In the genomic region with DNA sequence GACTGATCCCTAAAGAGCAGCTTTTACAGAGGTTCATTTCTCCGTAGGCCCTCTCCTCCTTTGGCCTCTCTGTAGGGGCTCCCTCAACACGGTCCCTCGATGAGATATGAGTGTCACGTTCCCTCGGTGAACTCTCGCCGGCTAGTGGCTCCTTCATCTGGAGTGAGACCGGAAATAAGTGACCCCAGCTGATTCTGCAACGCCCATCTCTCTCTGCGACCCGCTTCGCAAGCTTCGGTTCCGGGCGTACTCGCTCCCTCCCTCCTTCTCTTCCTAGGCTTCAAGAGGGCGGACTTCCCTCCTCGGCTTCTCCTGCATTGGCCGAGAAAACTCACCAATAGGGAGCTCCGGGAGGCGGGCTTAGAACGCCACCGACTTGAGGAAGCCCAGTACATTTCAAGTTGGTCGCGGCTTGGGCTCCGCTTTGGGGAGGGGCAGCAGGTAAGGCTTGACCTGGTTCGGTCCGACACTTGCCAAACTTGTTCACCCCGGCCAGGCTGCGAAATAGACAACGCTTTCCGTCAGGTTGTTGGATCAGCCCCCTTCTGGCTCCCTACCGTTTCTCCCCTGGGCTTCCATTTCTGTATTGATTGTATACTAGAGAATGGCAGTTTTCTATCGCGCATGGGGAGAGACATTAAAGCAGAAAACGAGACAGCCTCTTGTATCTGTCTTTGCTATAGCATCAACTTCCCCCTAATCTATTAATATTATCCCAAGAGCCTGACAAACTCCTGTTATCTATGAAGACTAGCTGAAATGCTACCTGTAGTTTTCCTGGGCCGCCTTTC, we compare ENCODE assay signal across 8 cellular contexts. TPM values are rescaled to one million over a fixed set of nuclear protein-coding genes. Genes with fewer than 3 reads are reported as not detected.
DNase-seq lines count a peak whose midpoint lies in the region; ATAC-seq and TF ChIP-seq lines count a peak whose summit lies in the region.

Gene ANKRD34A (minus strand): TSS at position 248 of the 791 bp plus-strand sequence. CDS start 2,816 bp downstream, outside the sequence.
A gene with protein sequence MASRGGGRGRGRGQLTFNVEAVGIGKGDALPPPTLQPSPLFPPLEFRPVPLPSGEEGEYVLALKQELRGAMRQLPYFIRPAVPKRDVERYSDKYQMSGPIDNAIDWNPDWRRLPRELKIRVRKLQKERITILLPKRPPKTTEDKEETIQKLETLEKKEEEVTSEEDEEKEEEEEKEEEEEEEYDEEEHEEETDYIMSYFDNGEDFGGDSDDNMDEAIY (plus strand): TSS at position 363 of the 791 bp plus-strand sequence. CDS start 10,176 bp downstream, outside the sequence.

- peak within 1 kb of the TSS; percentile 86 for H3K4me3 Mint-ChIP-seq in activated CD8-positive, alpha-beta memory T cell treated with anti-CD3 and anti-CD28 coated beads, Interleukin-2, amount 10 ng/mL, durations not matched to agents 7 days and 5 days
- H3K4me3 Mint-ChIP-seq in endothelial cell (ENCODE audit: unreplicated experiment) (peak within 1 kb of the TSS; percentile 93), mesothelial cell of epicardium (peak within 1 kb of the TSS; percentile 84)

- no peaks in the 10 kb centered on the region for H3K27me3 Mint-ChIP-seq in activated CD8-positive, alpha-beta memory T cell treated with anti-CD3 and anti-CD28 coated beads, Interleukin-2, amount 10 ng/mL, durations not matched to agents 7 days and 5 days
- H3K27me3 Mint-ChIP-seq in endothelial cell (ENCODE audit: unreplicated experiment) (peaks cover 22% of the 10 kb centered on the region), mesothelial cell of epicardium (ENCODE audit: low read depth) (peaks cover 33% of the 10 kb centered on the region)

- no peak for TF ChIP-seq CTCF in endothelial cell (IDR thresholded peaks at IDR 0.05; ENCODE audit: unreplicated experiment)
- TF ChIP-seq CTCF in mesothelial cell of epicardium (IDR thresholded peaks at IDR 0.05; ENCODE audit: unreplicated experiment) = no peak

- H3K4me1 Mint-ChIP-seq in activated CD8-positive, alpha-beta memory T cell treated with anti-CD3 and anti-CD28 coated beads, Interleukin-2, amount 10 ng/mL, durations not matched to agents 7 days and 5 days = peaks cover 49% of the 10 kb centered on the region
- H3K4me1 Mint-ChIP-seq in endothelial cell (ENCODE audit: unreplicated experiment) (peaks cover 28% of the 10 kb centered on the region), mesothelial cell of epicardium (peaks cover 40% of the 10 kb centered on the region)

- peak; percentile 88 for ATAC-seq in GM21367 (IDR thresholded peaks at IDR 0.05; ENCODE audit: unreplicated experiment)
- peak; percentile 93 for ATAC-seq in activated CD8-positive, alpha-beta memory T cell treated with anti-CD3 and anti-CD28 coated beads, Interleukin-2, amount 10 ng/mL, durations not matched to agents 7 days and 5 days

- CTCF ChIA-PET in activated CD8-positive, alpha-beta memory T cell treated with anti-CD3 and anti-CD28 coated beads, Interleukin-2, amount 10 ng/mL, durations not matched to agents 7 days and 5 days (lab: Charles Lee) = interaction anchor here (0.6 to 9.4 kb wide), 11 partner anchors 7 to 119 kb away, joined by 3 to 95 read pairs (median 7); partner anchors contain the start of genes NUDT17 and RBM8A

- H3K27ac Mint-ChIP-seq in activated CD8-positive, alpha-beta memory T cell treated with anti-CD3 and anti-CD28 coated beads, Interleukin-2, amount 10 ng/mL, durations not matched to agents 7 days and 5 days = peak within 1 kb of the TSS; percentile 91
- peak within 1 kb of the TSS; percentile 72 for H3K27ac Mint-ChIP-seq in endothelial cell (ENCODE audit: unreplicated experiment)
- peak within 1 kb of the TSS; percentile 82 for H3K27ac Mint-ChIP-seq in mesothelial cell of epicardium

- peaks cover 13% of the 10 kb centered on the region for H3K36me3 Mint-ChIP-seq in activated CD8-positive, alpha-beta memory T cell treated with anti-CD3 and anti-CD28 coated beads, Interleukin-2, amount 10 ng/mL, durations not matched to agents 7 days and 5 days
- H3K36me3 Mint-ChIP-seq in endothelial cell (ENCODE audit: low read depth, unreplicated experiment) = peaks cover 4% of the 10 kb centered on the region
- H3K36me3 Mint-ChIP-seq in mesothelial cell of epicardium = peaks cover 5% of the 10 kb centered on the region

- DNase-seq in Caki2 (ENCODE audit: low read depth) (peak; percentile 94), HT1080 (ENCODE audit: low read depth) (peak; percentile 95), NOMO-1 treated with dmso at 0.1 percent for 144 hours (lab: John Stamatoyannopoulos, UW; ENCODE audit: unreplicated experiment) (peak; percentile 83), endothelial cell (ENCODE audit: low spot score) (peak; percentile 83), mesothelial cell of epicardium (ENCODE audit: low spot score in 2 of 2, unreplicated experiment in 2 of 2) (peak; percentile 73 to 87)
- DNase-seq in activated CD8-positive, alpha-beta memory T cell treated with anti-CD3 and anti-CD28 coated beads, Interleukin-2, amount 10 ng/mL, durations not matched to agents 7 days and 5 days = peak; percentile 97
- peak; percentile 76 to 87 for DNase-seq in stimulated activated CD8-positive, alpha-beta memory T cell treated with anti-CD3 and anti-CD28 coated beads, Interleukin-15, amount 100 ng/mL, for 4 hours (ENCODE audit: low read depth in 2 of 2)

- in situ Hi-C loops in Caki2 (cut with HindIII; ENCODE audit: low pct_unique_long_range_greater_than_20kb, low sequenced_read_pairs) = no loop called here

- H3K9me3 Mint-ChIP-seq in activated CD8-positive, alpha-beta memory T cell treated with anti-CD3 and anti-CD28 coated beads, Interleukin-2, amount 10 ng/mL, durations not matched to agents 7 days and 5 days (ENCODE audit: low read depth) = peaks cover 2% of the 10 kb centered on the region
- H3K9me3 Mint-ChIP-seq in endothelial cell (ENCODE audit: unreplicated experiment) (no peaks in the 10 kb centered on the region), mesothelial cell of epicardium (peaks cover 8% of the 10 kb centered on the region)

RNA-seq across cellular contexts. Expression of gene ANKRD34A, which starts in this region (rescaled TPM):
- 0.74 TPM in 1 of 2 replicates, not detected in the other for total RNA-seq in Caki2 (2014; rRNA removed; shearing (Covaris generic); ENCODE audit: low replicate concordance)
- 0.94 and 1.1 TPM in 2 replicates for total RNA-seq in HT1080 (2014; rRNA removed; shearing (Covaris generic))
- polyA plus RNA-seq in HT1080 (2015; cell fraction: cytosol; rRNA removed) = 0.75 and 0.81 TPM in 2 replicates
- polyA plus RNA-seq in HT1080 (2015; cell fraction: nucleus; rRNA removed) = 2.7 and 3.1 TPM in 2 replicates
- total RNA-seq in activated CD8-positive, alpha-beta memory T cell treated with anti-CD3 and anti-CD28 coated beads, Interleukin-2, amount 10 ng/mL, durations not matched to agents 7 days and 5 days = 1 to 10 TPM; 3.8 to 4.6 TPM
- 0.56 TPM for total RNA-seq in endothelial cell (ENCODE audit: unreplicated experiment)
- total RNA-seq in mesothelial cell of epicardium = 0.86 to 1.9 TPM (median 0.94 TPM) in 3 replicates

RNA-seq across cellular contexts. Expression of the second gene that starts in this region (rescaled TPM):
- 18.9 and 35.2 TPM in 2 replicates for total RNA-seq in Caki2 (2014; rRNA removed; shearing (Covaris generic); ENCODE audit: low replicate concordance)
- total RNA-seq in HT1080 (2014; rRNA removed; shearing (Covaris generic)) = 6.6 and 8.3 TPM in 2 replicates
- polyA plus RNA-seq in HT1080 (2015; cell fraction: cytosol; rRNA removed) = 11.9 and 12.1 TPM in 2 replicates
- 4.8 and 6.5 TPM in 2 replicates for polyA plus RNA-seq in HT1080 (2015; cell fraction: nucleus; rRNA removed)
- 10 to 100 TPM; 23.5 to 29.1 TPM for total RNA-seq in activated CD8-positive, alpha-beta memory T cell treated with anti-CD3 and anti-CD28 coated beads, Interleukin-2, amount 10 ng/mL, durations not matched to agents 7 days and 5 days
- total RNA-seq in endothelial cell (ENCODE audit: unreplicated experiment) (12.4 TPM), mesothelial cell of epicardium (14.4 to 16.4 TPM (median 14.7 TPM) in 3 replicates)

Comparison
In these comparisons a context has a peak if more than half of its experiments do, and no peak if none do; other contexts are left out.
1. Peak in every context shown above with its lines: DNase-seq and ATAC-seq.